26 cellular contexts compared by ENCODE assay signal in the genomic region with DNA sequence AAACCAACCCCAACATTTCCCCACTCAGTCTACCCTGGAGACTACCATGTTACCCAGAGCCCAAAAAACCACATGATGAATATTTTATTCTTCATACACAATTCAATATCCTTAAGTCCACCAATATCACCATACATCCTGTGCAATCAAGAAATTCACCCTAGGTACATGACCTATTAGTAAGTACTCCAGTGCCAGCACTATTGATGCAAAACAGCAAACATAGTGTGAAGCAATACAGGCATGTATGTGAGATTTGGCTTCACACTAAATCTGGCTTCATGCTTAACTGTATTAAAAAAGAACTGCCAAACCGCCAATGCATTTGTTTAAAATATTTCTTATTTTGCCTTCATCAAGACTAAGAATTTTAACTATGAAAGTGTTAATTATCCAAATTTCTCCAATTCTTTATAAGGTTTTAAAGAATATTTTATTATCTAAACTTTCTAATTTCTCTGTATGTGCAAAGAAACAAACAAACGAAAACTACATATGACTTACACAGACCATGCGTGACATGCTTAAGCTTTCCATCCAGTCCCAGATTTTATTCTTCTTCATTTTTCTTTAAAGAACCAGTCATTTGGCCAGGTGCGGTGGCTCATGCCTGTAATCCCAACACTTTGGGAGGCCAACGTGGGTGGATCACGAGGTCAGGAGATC. TPM values are rescaled to one million over a fixed set of nuclear protein-coding genes. Genes with fewer than 3 reads are reported as not detected.
"Had no signal": no experiment of that assay in that cellular context is flagged by ENCODE, and none has a peak within 500 bp of the region (broad histone marks: within the 10 kb centered on the region; RNA-seq: fewer than 3 reads in every experiment).

No MANE protein-coding gene starts in this region.

- H3K9ac ChIP-seq: SK-N-SH had no signal

- H3K4me1 ChIP-seq: adrenal gland, Peyer's patch, SJCRH30 had no signal

- H3K27me3 ChIP-seq: adrenal gland, MG63, Peyer's patch, SJCRH30 had no signal

- H3K9me2 ChIP-seq: SK-N-SH had no signal

- H3K27ac ChIP-seq: adrenal gland, Peyer's patch, RWPE1, SJCRH30, VCaP had no signal

- H3K4me3 ChIP-seq: adrenal gland, MG63, Peyer's patch, SJCRH30 had no signal

- H3K4me2 ChIP-seq: SK-N-SH had no signal

- DNase-seq: activated CD4-positive, alpha-beta memory T cell treated with anti-CD3 and anti-CD28 coated beads for 36 hours; activated CD4-positive, alpha-beta T cell treated with anti-CD3 and anti-CD28 coated beads, Interleukin-2, amount 10 ng/mL, durations not matched to agents 7 days and 5 days; activated CD4-positive, CD25-positive, alpha-beta regulatory T cell; activated CD8-positive, alpha-beta memory T cell treated with anti-CD3 and anti-CD28 coated beads for 24 hours; activated naive CD4-positive, alpha-beta T cell treated with anti-CD3 and anti-CD28 coated beads, Interleukin-2, amount 50 U/mL, for 16 hours; activated naive CD8-positive, alpha-beta T cell treated with anti-CD3 and anti-CD28 coated beads, Interleukin-2, amount 10 ng/mL, durations not matched to agents 7 days and 5 days; activated T-cell treated with anti-CD3 and anti-CD28 coated beads, Interleukin-2, amount 50 U/mL, for 48 hours; anterior cingulate cortex; MG63; NCI-H1105; NCI-H1436; NCI-H1694 treated with DMSO at 0.1 percent for 48 hours; NCI-H2081; NCI-H446; NCI-H524; Right ventricle myocardium superior; SJCRH30; SK-N-SH; T-helper 1 cell had no signal

- H3K9me3 ChIP-seq: adrenal gland, Peyer's patch had no signal

- H3K36me3 ChIP-seq: adrenal gland, MG63, Peyer's patch, SJCRH30 had no signal

RNA-seq across cellular contexts. Expression of gene TMEM125, which starts 22.4 kb away (rescaled TPM):
- total RNA-seq: activated CD4-positive, alpha-beta T cell treated with anti-CD3 and anti-CD28 coated beads, Interleukin-2, amount 10 ng/mL, durations not matched to agents 7 days and 5 days; activated naive CD8-positive, alpha-beta T cell treated with anti-CD3 and anti-CD28 coated beads, Interleukin-2, amount 10 ng/mL, durations not matched to agents 7 days and 5 days; activated T-helper 2 cell treated with anti-CD3 and anti-CD28 coated beads, Interferon-gamma antibody, Interleukin-2, Interleukin-4, amounts not matched to agents 10 μg/mL and 5 μg/mL and 100 μg/mL, durations not matched to agents 14 hours and 24 hours and 36 hours; cardiac septum; Right ventricle myocardium superior; SJCRH30; T-helper 2 cell treated with Interferon-gamma antibody and Interleukin-4, amounts not matched to agents 100 ng/mL and 5 ng/mL, for 36 hours had no signal
- polyA plus RNA-seq: SK-N-SH had no signal

RNA-seq across cellular contexts. Expression of gene C1orf210, which starts 38.0 kb away (rescaled TPM):
- total RNA-seq: activated CD4-positive, alpha-beta memory T cell treated with anti-CD3 and anti-CD28 coated beads for 36 hours; activated CD4-positive, alpha-beta T cell treated with anti-CD3 and anti-CD28 coated beads, Interleukin-2, amount 10 ng/mL, durations not matched to agents 7 days and 5 days; activated naive CD8-positive, alpha-beta T cell treated with anti-CD3 and anti-CD28 coated beads, Interleukin-2, amount 10 ng/mL, durations not matched to agents 7 days and 5 days; activated T-helper 2 cell treated with anti-CD3 and anti-CD28 coated beads, Interferon-gamma antibody, Interleukin-2, Interleukin-4, amounts not matched to agents 10 μg/mL and 5 μg/mL and 100 μg/mL, durations not matched to agents 14 hours and 24 hours and 36 hours; adrenal gland; cardiac septum; Right ventricle myocardium superior; SJCRH30; T-helper 2 cell treated with Interferon-gamma antibody and Interleukin-4, amounts not matched to agents 100 ng/mL and 5 ng/mL, for 36 hours had no signal
- polyA plus RNA-seq: adrenal gland, SK-N-SH had no signal

RNA-seq across cellular contexts. Expression of gene TIE1, which starts 53.4 kb away (rescaled TPM):
- total RNA-seq: activated CD4-positive, alpha-beta memory T cell treated with anti-CD3 and anti-CD28 coated beads for 36 hours; activated CD4-positive, alpha-beta T cell treated with anti-CD3 and anti-CD28 coated beads, Interleukin-2, amount 10 ng/mL, durations not matched to agents 7 days and 5 days had no signal
